ENCODE assay signal across 2 cellular contexts in the genomic region with DNA sequence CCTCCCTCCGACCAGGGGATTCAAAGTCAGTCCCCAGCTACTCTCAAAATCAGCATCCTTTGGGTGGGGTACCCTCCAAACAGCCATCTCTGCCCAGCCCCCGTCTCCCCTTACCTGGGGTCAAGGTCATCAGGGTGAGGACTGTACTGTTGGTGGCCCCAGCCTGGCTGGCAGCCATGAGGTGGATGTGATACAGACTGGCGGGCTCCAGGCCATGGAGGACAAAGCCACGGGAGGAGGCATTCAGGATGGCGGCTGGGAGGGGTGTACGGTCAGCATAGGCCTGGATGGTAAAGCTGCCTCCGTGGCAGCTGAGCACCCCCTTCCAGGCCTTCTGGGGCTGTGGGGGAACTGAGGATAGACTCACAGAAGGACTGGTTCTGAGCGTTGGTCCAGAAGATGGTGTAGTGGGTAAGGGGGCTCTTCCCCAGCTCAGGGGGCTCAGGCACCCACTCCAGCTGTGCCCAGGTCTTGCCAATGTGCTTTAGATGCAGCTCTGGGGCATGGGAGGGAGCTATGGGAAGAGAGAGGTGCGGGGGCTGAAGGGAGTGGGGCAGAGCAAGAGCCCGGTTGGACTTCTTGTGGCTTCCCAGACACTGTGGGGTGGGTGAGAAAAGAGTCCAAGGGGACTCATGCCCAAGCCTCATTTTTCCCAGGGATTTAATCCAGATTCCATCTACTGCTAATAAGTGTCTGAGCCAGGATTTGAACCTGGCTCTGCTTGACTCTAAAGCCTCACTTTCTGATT.
TF ChIP-seq lines count a peak whose summit lies in the region.

No MANE protein-coding gene starts in this region.

TF ChIP-seq in K562, 482 proteins besides CTCF, POLR2A, EP300 and RAD21:
- TF ChIP-seq ZC3H8 (IDR thresholded peaks at IDR 0.05) (no peak), ESRRA (IDR thresholded peaks at IDR 0.05; ENCODE audit: borderline replicate concordance, low read depth) (peak; percentile 36; the same call in 1 of the 2 replicates)

TF ChIP-seq in HEK293T, 16 proteins besides CTCF, POLR2A, EP300 and RAD21:
- no peak for TF ChIP-seq L3MBTL2 (conservative IDR thresholded peaks at IDR 0.05)
- no peak for TF ChIP-seq NFRKB (IDR thresholded peaks at IDR 0.05)
- TF ChIP-seq ELF4 (IDR thresholded peaks at IDR 0.05): no peak
- TF ChIP-seq FOXM1 (IDR thresholded peaks at IDR 0.05; ENCODE audit: borderline replicate concordance): no peak
- no peak for TF ChIP-seq BHLHE40 (IDR thresholded peaks at IDR 0.05; ENCODE audit: borderline replicate concordance)
- no peak for TF ChIP-seq PKNOX1 (IDR thresholded peaks at IDR 0.05)
- no peak for TF ChIP-seq ZNF384 (IDR thresholded peaks at IDR 0.05)
- no peak for TF ChIP-seq TARDBP (IDR thresholded peaks at IDR 0.05)
- no peak for TF ChIP-seq SUZ12 (IDR thresholded peaks at IDR 0.05)
- TF ChIP-seq SP1 (IDR thresholded peaks at IDR 0.05): no peak
- TF ChIP-seq HDGF (IDR thresholded peaks at IDR 0.05; ENCODE audit: borderline replicate concordance): no peak
- TF ChIP-seq CTBP1 (IDR thresholded peaks at IDR 0.05; ENCODE audit: borderline replicate concordance): no peak
- TF ChIP-seq FOXK2 (IDR thresholded peaks at IDR 0.05): no peak
- no peak for TF ChIP-seq ARNT (IDR thresholded peaks at IDR 0.05)
- TF ChIP-seq LEF1 (IDR thresholded peaks at IDR 0.05; ENCODE audit: borderline replicate concordance): no peak
